In the genomic region with DNA sequence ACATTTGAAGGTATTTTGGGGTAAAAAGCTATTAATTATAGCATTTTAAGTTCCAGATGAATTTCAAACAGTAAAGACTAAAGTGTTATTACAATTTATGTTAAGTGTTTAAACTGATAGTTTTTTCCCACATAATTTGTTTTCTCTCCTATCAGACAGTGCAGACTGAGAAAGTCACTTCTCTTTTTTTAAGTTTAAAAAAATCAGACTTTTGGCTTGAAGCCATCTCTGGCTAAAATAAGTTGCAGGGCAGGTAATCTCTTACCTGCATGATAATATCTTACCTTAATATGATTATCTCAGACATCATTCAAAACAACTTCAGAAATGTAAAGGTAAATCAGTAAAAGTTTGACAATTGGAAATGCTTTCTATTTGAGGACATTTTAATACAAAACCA, we compare ENCODE assay signal across 23 cellular contexts. TPM values are rescaled to one million over a fixed set of nuclear protein-coding genes. Genes with fewer than 3 reads are reported as not detected.
"Had no signal": no experiment of that assay in that cellular context is flagged by ENCODE, and none has a peak within 500 bp of the region (broad histone marks: within the 10 kb centered on the region; RNA-seq: fewer than 3 reads in every experiment).

No MANE protein-coding gene starts in this region.

- H3K36me3 ChIP-seq: esophagus muscularis mucosa, gastroesophageal sphincter, heart left ventricle, left lung, lower lobe of right lung had no signal

- H3K4me3 ChIP-seq: coronary artery, dorsolateral prefrontal cortex, esophagus muscularis mucosa, gastroesophageal sphincter, heart left ventricle, hepatocyte, left lung, lower lobe of right lung, mucosa of descending colon had no signal

- ATAC-seq: gastroesophageal sphincter; left lung; lower lobe of right lung; mucosa of descending colon; naive thymus-derived CD8-positive, alpha-beta T cell had no signal

- H3K27ac ChIP-seq: coronary artery, dorsolateral prefrontal cortex, esophagus muscularis mucosa, foreskin keratinocyte, gastroesophageal sphincter, heart left ventricle, hepatocyte, left lung, lower lobe of right lung had no signal

- H3K4me1 ChIP-seq: esophagus muscularis mucosa, foreskin keratinocyte, gastroesophageal sphincter, heart left ventricle, left lung, lower lobe of right lung had no signal

- FAIRE-seq: endothelial cell of umbilical vein, frontal cortex, keratinocyte had no signal

- DNase-seq: dermis blood vessel endothelial cell; dorsolateral prefrontal cortex; effector CD4-positive, alpha-beta T cell; effector memory CD4-positive, alpha-beta T cell; foreskin keratinocyte; heart left ventricle; hypothalamus; immature natural killer cell; left cardiac atrium; left lung; left ventricle myocardium superior; lower lobe of right lung; mesenchymal stem cell; mucosa of descending colon; naive B cell; naive thymus-derived CD8-positive, alpha-beta T cell had no signal

- H2AFZ ChIP-seq: hepatocyte had no signal

- H3K4me2 ChIP-seq: hepatocyte had no signal

- H3K9me3 ChIP-seq: esophagus muscularis mucosa, gastroesophageal sphincter, left lung, lower lobe of right lung, mucosa of descending colon had no signal

- H3K27me3 ChIP-seq: dorsolateral prefrontal cortex, hepatocyte, left lung had no signal

- H3K79me2 ChIP-seq: hepatocyte had no signal

RNA-seq across cellular contexts. Expression of a gene that starts 21.5 kb away (rescaled TPM):
- total RNA-seq: naive thymus-derived CD8-positive, alpha-beta T cell had no signal
